In the genomic region with DNA sequence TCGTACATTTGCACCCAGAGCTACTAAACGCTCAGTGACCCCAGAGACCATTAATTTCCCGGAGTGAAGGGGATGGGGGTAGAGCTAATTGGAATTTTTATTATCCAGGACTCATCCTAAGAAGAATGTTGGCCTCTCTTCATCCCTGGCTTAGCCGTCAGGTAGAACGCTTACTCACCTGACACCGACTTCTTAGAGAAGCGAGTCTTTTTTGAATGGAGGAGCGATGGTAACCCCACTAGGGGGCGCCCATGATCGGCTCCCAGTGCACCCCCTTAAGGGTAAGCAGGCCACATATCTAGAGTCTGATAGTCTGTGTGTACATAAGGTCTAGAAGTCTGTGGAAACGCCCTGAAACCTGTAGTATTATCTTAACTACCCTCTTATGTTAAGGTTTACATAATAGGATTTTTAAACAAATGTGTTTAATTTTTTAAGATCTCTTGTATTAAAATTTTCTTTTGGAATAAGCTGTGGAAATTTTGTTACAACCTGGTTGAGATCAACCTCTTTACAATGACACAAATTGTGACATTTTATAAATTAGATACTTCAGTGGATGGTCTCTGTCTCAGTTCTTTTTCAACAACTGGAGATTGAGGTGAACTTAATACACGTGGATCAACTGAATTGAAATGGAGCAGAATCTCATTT, we compare ENCODE assay signal across 8 cellular contexts.
DNase-seq lines count a peak whose midpoint lies in the region; ATAC-seq, FAIRE-seq and TF ChIP-seq lines count a peak whose summit lies in the region.

No MANE protein-coding gene starts in this region.

- ATAC-seq in A549 (peak; percentile 82 to 91), HG02798 (IDR thresholded peaks at IDR 0.05; ENCODE audit: poor library complexity, unreplicated experiment) (no peak), HG03520 (IDR thresholded peaks at IDR 0.05; ENCODE audit: unreplicated experiment) (no peak)

- FAIRE-seq in A549 (lab: Jason Lieb, UNC) (no peak), GM18507 (lab: Jason Lieb, UNC) (peak; percentile 63)

- no peaks in the 10 kb centered on the region for H4K20me1 ChIP-seq in OCI-LY7 (ENCODE audit: insufficient read depth, low read length)

- H3K36me3 ChIP-seq in OCI-LY7 (ENCODE audit: insufficient read depth, low read length) = no peaks in the 10 kb centered on the region

- no peak for TF ChIP-seq POLR2A in A549 (IDR thresholded peaks at IDR 0.05; ENCODE audit: low read length)

- no peak for TF ChIP-seq EP300 in A549 (IDR thresholded peaks at IDR 0.05)

- no peaks in the 10 kb centered on the region for H3K9me2 ChIP-seq in OCI-LY7 (ENCODE audit: insufficient read depth, low read length)

- TSS peak; percentile 37 for BruUV-seq in OCI-LY7 (replicated peaks; lab: Mats Ljungman, UMichigan)

- H3K79me2 ChIP-seq in OCI-LY7 (ENCODE audit: insufficient read depth, low read depth, low read length) = no peaks in the 10 kb centered on the region

- H3K4me2 ChIP-seq in A549 = peak overlapping the region; percentile 30; the same call in 2 of the 3 replicates
- H3K4me2 ChIP-seq in OCI-LY7 (ENCODE audit: low read length) = peak overlapping the region; percentile 62

- 30% methylated on average over 12 of the region's 12 CpGs for WGBS in A549 (ENCODE audit: missing lambda C conversion rate)

- no peak overlapping the region; the same call in 1 of the 2 replicates for H2AFZ ChIP-seq in OCI-LY7 (ENCODE audit: low read length)

- intact Hi-C loops in OCI-LY7 (cut with micrococcal nuclease; ENCODE audit: unreplicated experiment) = loop anchor here (2.0 kb wide), 1 partner anchor 45 kb away; no protein-coding TSS in a partner anchor

- peaks cover 8% of the 10 kb centered on the region for H3K4me1 ChIP-seq in A549
- H3K4me1 ChIP-seq in OCI-LY7 (ENCODE audit: insufficient read depth, low read length, poor library complexity, severe bottlenecking) = peaks cover 59% of the 10 kb centered on the region

- POLR2A ChIA-PET in A549 (lab: Yijun Ruan, JAX) (interaction anchor here (0.6 kb wide), 1 partner anchor 182 kb away, joined by 3 read pairs; no protein-coding TSS in a partner anchor), OCI-LY7 (lab: Charles Lee) (interaction anchor here (1.2 to 1.9 kb wide), 2 partner anchors 26 to 27 kb away, joined by 3 to 5 read pairs; no protein-coding TSS in a partner anchor)

- CTCF ChIA-PET in A549 (lab: Yijun Ruan, JAX) = interaction anchor here (0.6 to 3.0 kb wide), 33 partner anchors 8 to 478 kb away, joined by 3 to 12 read pairs (median 4); no protein-coding TSS in a partner anchor
- CTCF ChIA-PET in OCI-LY7 (lab: Charles Lee; ENCODE audit: unreplicated experiment) = interaction anchor here (0.5 kb wide), 1 partner anchor 248 kb away, joined by 3 read pairs; no protein-coding TSS in a partner anchor

- TF ChIP-seq CTCF in A549 (IDR thresholded peaks at IDR 0.05) (peak; percentile 86), OCI-LY7 (conservative IDR thresholded peaks at IDR 0.05; ENCODE audit: low read length) (peak; percentile 99)

- H3K27ac ChIP-seq in A549 = peak overlapping the region; percentile 44 to 69; a peak in 5 of 6 replicates
- H3K27ac ChIP-seq in OCI-LY7 (ENCODE audit: low read depth, low read length, poor library complexity, severe bottlenecking) = peak overlapping the region; percentile 51

- peak; percentile 88 to 92 for TF ChIP-seq RAD21 in A549 (conservative IDR thresholded peaks at IDR 0.05 in 1 of 2, IDR thresholded peaks at IDR 0.05 in 1 of 2)

- no peak overlapping the region for H3K4me3 ChIP-seq in A549
- no peak overlapping the region for H3K4me3 ChIP-seq in OCI-LY7 (ENCODE audit: low read depth, low read length, poor library complexity, severe bottlenecking)

- peak; percentile 71 to 73 for DNase-seq in A549 (ENCODE audit: low read depth in 1 of 2, low spot score in 1 of 2)
- peak; percentile 14 for DNase-seq in GM18507 (ENCODE audit: extremely low spot score, insufficient read length, low read depth)
- DNase-seq in OCI-LY7 (ENCODE audit: low spot score) = peak; percentile 66
- peak; percentile 56 for DNase-seq in activated T-cell treated with anti-CD3 and anti-CD28 coated beads for 4 hours
- DNase-seq in foreskin melanocyte = peak; percentile 18
- DNase-seq in pons (ENCODE audit: low spot score) = peak; percentile 60

- H3K9me3 ChIP-seq in A549 = no peaks in the 10 kb centered on the region
- H3K9me3 ChIP-seq in OCI-LY7 (ENCODE audit: low read length) = no peaks in the 10 kb centered on the region

TF ChIP-seq in A549, 52 proteins besides CTCF, POLR2A, EP300 and RAD21:
- peak; percentile 90 for TF ChIP-seq SMC3 (IDR thresholded peaks at IDR 0.05)
- no peak for TF ChIP-seq HOXB5 (CRISPR knock-in tag; IDR thresholded peaks at IDR 0.05)

Comparison
In these comparisons a context has a peak if more than half of its experiments do, and no peak if none do; other contexts are left out.
1. ATAC-seq: peak in A549 (2 of 2); none in HG02798 (single experiment) and HG03520 (single experiment).
2. DNase-seq: peak in every context shown above with its lines; median percentile 72 in A549; 66 in OCI-LY7; 60 in pons; 56 in activated T-cell treated with anti-CD3 and anti-CD28 coated beads for 4 hours; 18 in foreskin melanocyte; 14 in GM18507.